Comparison of ENCODE assay signal across 19 cellular contexts in genomic region chr1:116693759-116694482, GRCh38. TPM values are rescaled to one million over a fixed set of nuclear protein-coding genes. Genes with fewer than 3 reads are reported as not detected.
DNase-seq lines count a peak whose midpoint lies in the region; ATAC-seq and TF ChIP-seq lines count a peak whose summit lies in the region.
"Had no signal": no experiment of that assay in that cellular context is flagged by ENCODE, and none has a peak within 500 bp of the region (broad histone marks: within the 10 kb centered on the region; RNA-seq: fewer than 3 reads in every experiment).

No MANE protein-coding gene starts in this region.

- peaks cover 4% of the 10 kb centered on the region; the same call in 1 of the 2 replicates for H3K9me2 ChIP-seq in PC-9 (ENCODE audit: insufficient read depth)

- H3K27me3 Mint-ChIP-seq in nephron (ENCODE audit: low read depth): peaks cover 14% of the 10 kb centered on the region
- H3K27me3 Mint-ChIP-seq in T-helper 17 cell: peaks cover 34% of the 10 kb centered on the region
- H3K27me3 Mint-ChIP-seq in progenitor cell of endocrine pancreas: peaks cover 10% of the 10 kb centered on the region

- intact Hi-C loops in PC-9 (cut with micrococcal nuclease; ENCODE audit: unreplicated experiment): loop anchor here (2.0 to 10.0 kb wide), 2 partner anchors 27 to 49 kb away; partner anchors contain the start of gene IGSF3

- H3K4me1 Mint-ChIP-seq in nephron (peaks cover 60% of the 10 kb centered on the region), T-helper 17 cell (peaks cover 2% of the 10 kb centered on the region), progenitor cell of endocrine pancreas (ENCODE audit: low read depth) (peaks cover 3% of the 10 kb centered on the region)

- TF ChIP-seq CTCF in PC-9 (conservative IDR thresholded peaks at IDR 0.05) (no peak), epithelial cell of esophagus (IDR thresholded peaks at IDR 0.05; ENCODE audit: insufficient read depth, low read depth, low read length, missing control alignments) (no peak), nephron (IDR thresholded peaks at IDR 0.05; ENCODE audit: unreplicated experiment in 3 of 3) (no peak), progenitor cell of endocrine pancreas (IDR thresholded peaks at IDR 0.05; ENCODE audit: unreplicated experiment) (no peak)

- POLR2A ChIA-PET in PC-9 (lab: Charles Lee; ENCODE audit: unreplicated experiment): interaction anchor here (0.5 to 0.7 kb wide), 3 partner anchors 18 to 363 kb away, joined by 4 to 5 read pairs (median 4); no protein-coding TSS in a partner anchor

- H3K9me3 ChIP-seq in PC-9 (ENCODE audit: insufficient read depth, low read depth) (no peaks in the 10 kb centered on the region), T-helper 17 cell (ENCODE audit: control insufficient read depth, low read length, poor library complexity, severe bottlenecking) (no peaks in the 10 kb centered on the region)
- H3K9me3 ChIP-seq: HAP-1, heart right ventricle, pancreas had no signal

- CTCF ChIA-PET in PC-9 (lab: Charles Lee): no interaction called here

- H4K20me1 ChIP-seq in PC-9 (ENCODE audit: insufficient read depth): no peaks in the 10 kb centered on the region

- no peak overlapping the region for H2AFZ ChIP-seq in PC-9

- H3F3A ChIP-seq in PC-9 (ENCODE audit: insufficient read depth, low read depth): peaks cover 57% of the 10 kb centered on the region

- H3K4me3 Mint-ChIP-seq in nephron (no peak overlapping the region), T-helper 17 cell (no peak overlapping the region), progenitor cell of endocrine pancreas (ENCODE audit: low read depth) (no peak overlapping the region)
- H3K4me3 Mint-ChIP-seq: T-helper 1 cell treated with Interleukin-12 subunit alpha and Interleukin-12 subunit beta and Interleukin-4 antibody, amounts not matched to agents 30 μg/mL and 1 μg/mL, for 36 hours had no signal

- H3K36me3 ChIP-seq in PC-9 (ENCODE audit: low read depth): no peaks in the 10 kb centered on the region
- H3K36me3 ChIP-seq: HAP-1, heart right ventricle, pancreas had no signal

- 0 out of 2 replicates have a peak, but pooled peaks cover 4% of the 10 kb centered on the region for H3K79me2 ChIP-seq in PC-9 (ENCODE audit: low read depth)

- H3K4me2 ChIP-seq in PC-9: peak overlapping the region; percentile 72
- H3K4me2 ChIP-seq: KMS-11 had no signal

- H3K4me3 ChIP-seq in PC-9 (no peak overlapping the region; the same call in 1 of the 2 replicates), epithelial cell of esophagus (ENCODE audit: low read length) (no peak overlapping the region)
- H3K4me3 ChIP-seq: HAP-1, heart right ventricle, pancreas had no signal

- BruUV-seq in PC-9 (replicated peaks; lab: Mats Ljungman, UMichigan): no TSS peak

- DNase-seq in EL (peak; percentile 74), PC-9 (peak; percentile 84 to 98), epithelial cell of esophagus (ENCODE audit: low read depth) (peak; percentile 99), SIG-M5 (lab: John Stamatoyannopoulos, UW) (no peak), T-helper 17 cell (no peak), progenitor cell of endocrine pancreas (ENCODE audit: low spot score, unreplicated experiment) (no peak)
- DNase-seq: activated CD8-positive, alpha-beta memory T cell treated with anti-CD3 and anti-CD28 coated beads for 24 hours; dermis blood vessel endothelial cell; heart right ventricle; NCI-H2081; pancreas; stimulated activated CD4-positive, alpha-beta T cell treated with anti-CD3 and anti-CD28 coated beads, Interleukin-2, amount 100 ng/mL, for 24 hours; stimulated activated naive CD8-positive, alpha-beta T cell treated with anti-CD3 and anti-CD28 coated beads, Interleukin-15, Interleukin-2, amounts not matched to agents 100 U/mL and 50 U/mL, for 24 hours had no signal

- H3K27me3 ChIP-seq in PC-9 (ENCODE audit: insufficient read depth, low read depth): no peaks in the 10 kb centered on the region
- H3K27me3 ChIP-seq: pancreas had no signal

- H3K36me3 Mint-ChIP-seq in nephron (ENCODE audit: low read depth) (no peaks in the 10 kb centered on the region), T-helper 17 cell (ENCODE audit: low read depth) (peaks cover 6% of the 10 kb centered on the region), progenitor cell of endocrine pancreas (ENCODE audit: insufficient read depth) (no peaks in the 10 kb centered on the region)
- H3K36me3 Mint-ChIP-seq: activated naive CD4-positive, alpha-beta T cell treated with anti-CD3 and anti-CD28 coated beads, Interleukin-2, amount 50 U/mL, for 72 hours had no signal

- H3K27ac Mint-ChIP-seq in nephron (peak overlapping the region; percentile 40 to 63 (median 54)), T-helper 17 cell (no peak overlapping the region), progenitor cell of endocrine pancreas (no peak overlapping the region)
- H3K27ac Mint-ChIP-seq: T-helper 1 cell treated with Interleukin-12 subunit alpha and Interleukin-12 subunit beta and Interleukin-4 antibody, amounts not matched to agents 30 μg/mL and 1 μg/mL, for 36 hours had no signal

- H3K4me1 ChIP-seq in PC-9 (replicated peaks; ENCODE audit: insufficient read depth): peaks cover 65% of the 10 kb centered on the region
- H3K4me1 ChIP-seq: heart right ventricle, pancreas had no signal

- ATAC-seq in T-helper 17 cell (no peak), HG03439 (IDR thresholded peaks at IDR 0.05; ENCODE audit: unreplicated experiment) (no peak)
- ATAC-seq: activated naive CD4-positive, alpha-beta T cell treated with anti-CD3 and anti-CD28 coated beads, Interleukin-2, amount 50 U/mL, for 72 hours; stimulated activated naive CD8-positive, alpha-beta T cell treated with anti-CD3 and anti-CD28 coated beads, Interleukin-15, Interleukin-2, amounts not matched to agents 100 U/mL and 50 U/mL, for 24 hours had no signal

- H3K27ac ChIP-seq in PC-9: peak overlapping the region; percentile 93
- H3K27ac ChIP-seq: heart right ventricle, KMS-11, pancreas had no signal

- no peaks in the 10 kb centered on the region for H3K9me3 Mint-ChIP-seq in nephron
- H3K9me3 Mint-ChIP-seq in progenitor cell of endocrine pancreas (ENCODE audit: low read depth): no peaks in the 10 kb centered on the region
- H3K9me3 Mint-ChIP-seq: activated naive CD4-positive, alpha-beta T cell treated with anti-CD3 and anti-CD28 coated beads, Interleukin-2, amount 50 U/mL, for 72 hours; T-helper 1 cell treated with Interleukin-12 subunit alpha and Interleukin-12 subunit beta and Interleukin-4 antibody, amounts not matched to agents 30 μg/mL and 1 μg/mL, for 36 hours had no signal

RNA-seq across cellular contexts. Expression of gene IGSF3, which starts 26.4 kb away (rescaled TPM):
- 27.8 and 30.1 TPM in 2 replicates for total RNA-seq in PC-9 (2021)
- under 1 TPM; 0.02 to 0.16 TPM for total RNA-seq in T-helper 17 cell
- 41.5 and 43.3 TPM in 2 replicates for total RNA-seq in progenitor cell of endocrine pancreas

Comparison
In these comparisons a context has a peak if more than half of its experiments do, and no peak if none do; other contexts are left out.
1. DNase-seq: peak in EL (single experiment), PC-9 (2 of 2) and epithelial cell of esophagus (single experiment); none in SIG-M5 (single experiment), T-helper 17 cell (0 of 3) and progenitor cell of endocrine pancreas (single experiment).
2. H3K27ac Mint-ChIP-seq: peak in nephron (3 of 3); none in T-helper 17 cell (single experiment) and progenitor cell of endocrine pancreas (single experiment).
3. RNA of gene IGSF3, which starts 26.4 kb away (total RNA-seq): 41.5 to 43.3 TPM in progenitor cell of endocrine pancreas and 27.8 to 30.1 TPM in PC-9; 0.02 to 0.16 TPM in T-helper 17 cell; every median in the first group is over 10 times any median in the second.